Comparison of ENCODE assay signal across 19 cellular contexts in the genomic region with DNA sequence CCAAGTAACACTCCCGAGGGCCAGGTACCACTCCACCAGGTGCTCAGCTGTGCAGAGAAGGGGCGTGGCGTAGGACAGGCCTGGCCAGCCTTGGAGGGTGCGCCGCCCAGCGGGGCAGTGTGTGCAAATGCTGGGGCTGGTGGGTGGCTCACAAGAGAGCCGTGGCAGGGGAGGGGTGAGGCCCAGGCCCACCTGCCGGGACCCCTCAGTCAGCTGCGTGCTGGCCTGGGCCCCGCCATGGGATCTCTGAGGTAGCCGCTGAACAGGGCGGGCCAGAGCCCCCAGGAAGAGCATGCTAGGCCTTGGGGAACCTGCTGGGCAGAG. TPM values are rescaled to one million over a fixed set of nuclear protein-coding genes. Genes with fewer than 3 reads are reported as not detected.
DNase-seq lines count a peak whose midpoint lies in the region; ATAC-seq and TF ChIP-seq lines count a peak whose summit lies in the region.
"Had no signal": no experiment of that assay in that cellular context is flagged by ENCODE, and none has a peak within 500 bp of the region (broad histone marks: within the 10 kb centered on the region; RNA-seq: fewer than 3 reads in every experiment).

No MANE protein-coding gene starts in this region.

- ATAC-seq in mucosa of descending colon (peak; percentile 54), GM21576 (IDR thresholded peaks at IDR 0.05; ENCODE audit: unreplicated experiment) (no peak)
- ATAC-seq: HepG2 had no signal

- peaks cover 0 to 18% of the 10 kb centered on the region in 2 experiments; a peak in 1 of 3 replicates for H3K36me3 ChIP-seq in HEK293 (ENCODE audit: control insufficient read depth in 2 of 2, insufficient read depth in 1 of 2, low read length in 2 of 2)
- no peaks in the 10 kb centered on the region for H3K36me3 ChIP-seq in mucosa of descending colon (ENCODE audit: low read depth)
- H3K36me3 ChIP-seq: SJSA1 had no signal

- BruUV-seq in Calu3 (replicated peaks; lab: Mats Ljungman, UMichigan): no TSS peak

- no peaks in the 10 kb centered on the region for H3K9me3 Mint-ChIP-seq in Calu3 (ENCODE audit: low read depth, unreplicated experiment)
- H3K9me3 Mint-ChIP-seq: CD4-positive, alpha-beta T cell had no signal

- intact Hi-C loops in Calu3 (cut with micrococcal nuclease; ENCODE audit: unreplicated experiment) (no loop called here), mucosa of descending colon (cut with DNase I, micrococcal nuclease) (no loop called here)

- no peak overlapping the region for H3K4me3 Mint-ChIP-seq in Calu3 (ENCODE audit: low read depth, unreplicated experiment)
- H3K4me3 Mint-ChIP-seq: CD4-positive, alpha-beta T cell had no signal

- H3K27ac ChIP-seq in HEK293 (ENCODE audit: extremely low read depth, low read depth, low read length): no peak overlapping the region
- H3K27ac ChIP-seq: Peyer's patch, SJSA1 had no signal

- POLR2A ChIA-PET in HEK293 (lab: Yijun Ruan, JAX): no interaction called here

- peak; percentile 43 for DNase-seq in Calu3
- DNase-seq in RPMI8226: peak; percentile 76
- DNase-seq in mucosa of descending colon: peak in 2 of 3 donors; percentile 24 to 37
- no peak for DNase-seq in activated CD4-positive, alpha-beta T cell treated with anti-CD3 and anti-CD28 coated beads, Interleukin-2, amount 50 U/mL, for 4 hours
- no peak for DNase-seq in activated T-cell treated with anti-CD3 and anti-CD28 coated beads, Interleukin-2, amount 50 U/mL, for 1 hour
- DNase-seq: CD4-positive, alpha-beta T cell; DMS153; EL; GF-D8; KG1; NCI-H1105; NCI-H1694; Peyer's patch; T-helper 1 cell had no signal

- H3K27ac Mint-ChIP-seq in Calu3 (ENCODE audit: unreplicated experiment): no peak overlapping the region
- H3K27ac Mint-ChIP-seq: CD4-positive, alpha-beta T cell had no signal

- H3K27me3 Mint-ChIP-seq in Calu3 (ENCODE audit: unreplicated experiment): peaks cover 85% of the 10 kb centered on the region
- H3K27me3 Mint-ChIP-seq: CD4-positive, alpha-beta T cell had no signal

- no peaks in the 10 kb centered on the region for H3K36me3 Mint-ChIP-seq in Calu3 (ENCODE audit: insufficient read depth, unreplicated experiment)

- H3K4me1 ChIP-seq in HEK293 (ENCODE audit: control insufficient read depth, insufficient read depth, low read length): no peaks in the 10 kb centered on the region
- H3K4me1 ChIP-seq in mucosa of descending colon (ENCODE audit: low read depth): no peaks in the 10 kb centered on the region
- H3K4me1 ChIP-seq: Peyer's patch, SJSA1 had no signal

- TF ChIP-seq CTCF in Calu3 (IDR thresholded peaks at IDR 0.05; ENCODE audit: unreplicated experiment) (no peak), HEK293 (tag by site-specific recombination; IDR thresholded peaks at IDR 0.05) (no peak), mucosa of descending colon (IDR thresholded peaks at IDR 0.05) (no peak)

- CTCF ChIA-PET in Calu3 (lab: Charles Lee): interaction anchor here (0.6 kb wide), 1 partner anchor 617 kb away, joined by 6 read pairs; no protein-coding TSS in a partner anchor
- CTCF ChIA-PET in HEK293 (lab: Yijun Ruan, JAX): no interaction called here

- H3K4me3 ChIP-seq in HEK293 (ENCODE audit: low read depth, low read length) (no peak overlapping the region), mucosa of descending colon (no peak overlapping the region)
- H3K4me3 ChIP-seq: Peyer's patch, SJSA1 had no signal

- peaks cover 2% of the 10 kb centered on the region for H3K4me1 Mint-ChIP-seq in Calu3 (ENCODE audit: low read depth, unreplicated experiment)

- H3K9me3 ChIP-seq in HEK293 (ENCODE audit: control insufficient read depth, insufficient read depth, low read depth, low read length) (no peaks in the 10 kb centered on the region), mucosa of descending colon (no peaks in the 10 kb centered on the region)
- H3K9me3 ChIP-seq: Peyer's patch, SJSA1 had no signal

TF ChIP-seq in HEK293, 187 proteins besides CTCF, POLR2A, EP300 and RAD21:
- peak; percentile 67 for TF ChIP-seq ZIC2 (tag by site-specific recombination; IDR thresholded peaks at IDR 0.05)
- 0 out of 2 replicates have a peak, but pooled peaks have one; percentile 27 for TF ChIP-seq KLF9 (tag by site-specific recombination; IDR thresholded peaks at IDR 0.05; ENCODE audit: low read depth)
- TF ChIP-seq, protein P1, sequence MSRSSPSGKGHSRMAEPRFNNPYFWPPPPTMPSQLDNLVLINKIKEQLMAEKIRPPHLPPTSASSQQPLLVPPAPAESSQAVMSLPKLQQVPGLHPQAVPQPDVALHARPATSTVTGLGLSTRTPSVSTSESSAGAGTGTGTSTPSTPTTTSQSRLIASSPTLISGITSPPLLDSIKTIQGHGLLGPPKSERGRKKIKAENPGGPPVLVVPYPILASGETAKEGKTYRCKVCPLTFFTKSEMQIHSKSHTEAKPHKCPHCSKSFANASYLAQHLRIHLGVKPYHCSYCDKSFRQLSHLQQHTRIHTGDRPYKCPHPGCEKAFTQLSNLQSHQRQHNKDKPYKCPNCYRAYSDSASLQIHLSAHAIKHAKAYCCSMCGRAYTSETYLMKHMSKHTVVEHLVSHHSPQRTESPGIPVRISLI (tag by site-specific recombination; IDR thresholded peaks at IDR 0.05): no peak
- peak; percentile 12; the same call in 1 of the 2 replicates for TF ChIP-seq KLF1 (tag by site-specific recombination; IDR thresholded peaks at IDR 0.05)

RNA-seq across cellular contexts. Expression of a gene that starts 8.8 kb away (rescaled TPM):
- total RNA-seq in Calu3 (2022) (not detected in 2 replicates), mucosa of descending colon (10 to 100 TPM; 23.3 to 61.3 (median 53.7) TPM)
- total RNA-seq: CD4-positive, alpha-beta T cell; HepG2; NCI-H460; SJSA1 had no signal

RNA-seq across cellular contexts. Expression of a gene that starts 13.7 kb away (rescaled TPM):
- not detected in 2 replicates for total RNA-seq in Calu3 (2022)
- total RNA-seq in mucosa of descending colon: 10 to 100 TPM in 1 of 3 donors, 1 to 10 TPM in 2; 3.7 to 21.0 (median 8.2) TPM
- total RNA-seq: CD4-positive, alpha-beta T cell; HepG2; NCI-H460; SJSA1 had no signal

RNA-seq across cellular contexts. Expression of a gene that starts 24.2 kb away (rescaled TPM):
- not detected in 2 replicates for total RNA-seq in Calu3 (2022)
- 10 to 100 TPM in 2 of 3 donors, 1 to 10 TPM in 1; 7.8 to 51.7 (median 46.2) TPM for total RNA-seq in mucosa of descending colon
- total RNA-seq: HepG2, NCI-H460, SJSA1 had no signal

RNA-seq across cellular contexts. Expression of a gene that starts 39.6 kb away (rescaled TPM):
- total RNA-seq in Calu3 (2022): not detected in 2 replicates
- 1 to 10 TPM in 1 of 3 donors, under 1 TPM in 2; 0.35 to 4.3 (median 0.58) TPM for total RNA-seq in mucosa of descending colon
- total RNA-seq: CD4-positive, alpha-beta T cell; HepG2; NCI-H460; SJSA1 had no signal

Comparison
In these comparisons a context has a peak if more than half of its experiments do, and no peak if none do; other contexts are left out.
1. DNase-seq: peak in Calu3 (single experiment), RPMI8226 (single experiment) and mucosa of descending colon (2 of 3); none in activated CD4-positive, alpha-beta T cell treated with anti-CD3 and anti-CD28 coated beads, Interleukin-2, amount 50 U/mL, for 4 hours (0 of 2) and activated T-cell treated with anti-CD3 and anti-CD28 coated beads, Interleukin-2, amount 50 U/mL, for 1 hour (single experiment).
2. RNA of a gene that starts 8.8 kb away (total RNA-seq): 23.3 to 61.3 TPM in mucosa of descending colon; not detected in Calu3; every median in the first group is over 10 times any median in the second.